8 cellular contexts compared by ENCODE assay signal in genomic region chr1:72283204-72284083, GRCh38. TPM values are rescaled to one million over a fixed set of nuclear protein-coding genes. Genes with fewer than 3 reads are reported as not detected.
DNase-seq lines count a peak whose midpoint lies in the region; ATAC-seq and TF ChIP-seq lines count a peak whose summit lies in the region.

No MANE protein-coding gene starts in this region.

- H3K36me3 ChIP-seq in HUES48 (ENCODE audit: control insufficient read depth, insufficient read depth, low read length) (no peaks in the 10 kb centered on the region), parathyroid adenoma (ENCODE audit: control insufficient read depth, insufficient read depth, low read length) (no peaks in the 10 kb centered on the region)

- intact Hi-C loops in right cardiac atrium (cut with DNase I): no loop called here

- H3K9ac ChIP-seq in HUES48 (ENCODE audit: low read depth, low read length) (peak overlapping the region; percentile 72), parathyroid adenoma (peak overlapping the region; percentile 5)

- H3K4me2 ChIP-seq in parathyroid adenoma (ENCODE audit: low read length): peak overlapping the region; percentile 96

- H3K9me3 ChIP-seq in HUES48 (ENCODE audit: control insufficient read depth, insufficient read depth, low read length) (no peaks in the 10 kb centered on the region), right cardiac atrium (ENCODE audit: control insufficient read depth, low read length) (no peaks in the 10 kb centered on the region), parathyroid adenoma (ENCODE audit: control insufficient read depth, low read length) (no peaks in the 10 kb centered on the region)

- H3K79me2 ChIP-seq in parathyroid adenoma: no peaks in the 10 kb centered on the region

- H3K27ac ChIP-seq in HUES48 (ENCODE audit: low read depth, low read length) (peak overlapping the region; percentile 85), right cardiac atrium (ENCODE audit: low read length) (peak overlapping the region; percentile 84), parathyroid adenoma (peak overlapping the region; percentile 95)

- POLR2A ChIA-PET in AG04449 (lab: Yijun Ruan, JAX): interaction anchor here (0.6 to 1.8 kb wide), 2 partner anchors 42 to 114 kb away, joined by 4 to 6 read pairs; no protein-coding TSS in a partner anchor

- DNase-seq in AG04449 (ENCODE audit: low read depth, low spot score): no peak
- DNase-seq in NOMO-1 treated with dmso at 0.1 percent for 144 hours (lab: John Stamatoyannopoulos, UW; ENCODE audit: unreplicated experiment): peak; percentile 69
- peak; percentile 38 for DNase-seq in astrocyte of the cerebellum (ENCODE audit: low read depth)
- peak; percentile 77 to 94 (median 92) for DNase-seq in right cardiac atrium

- H2AFZ ChIP-seq in parathyroid adenoma: peak overlapping the region; percentile 96

- in situ Hi-C loops in astrocyte of the cerebellum (cut with HindIII; ENCODE audit: low sequenced_read_pairs): no loop called here

- under 1% methylated on average over 59 of the region's 59 CpGs for WGBS in right cardiac atrium

- H3K4me3 ChIP-seq in AG04449 (ENCODE audit: low read depth, low read length) (peak overlapping the region; percentile 76), HUES48 (ENCODE audit: low read depth, low read length) (peak overlapping the region; percentile 77), astrocyte of the cerebellum (ENCODE audit: low read depth, low read length) (peak overlapping the region; percentile 68), right cardiac atrium (ENCODE audit: low read length) (peak overlapping the region; percentile 57), parathyroid adenoma (ENCODE audit: low read depth, low read length) (peak overlapping the region; percentile 88)

- no peak for TF ChIP-seq CTCF in AG04449 (IDR thresholded peaks at IDR 0.05; ENCODE audit: insufficient read depth, low read length, missing control alignments)
- TF ChIP-seq CTCF in astrocyte of the cerebellum (IDR thresholded peaks at IDR 0.05; ENCODE audit: low read depth, low read length, missing control alignments): no peak
- no peak for TF ChIP-seq CTCF in parathyroid adenoma (IDR thresholded peaks at IDR 0.05)

- H3K27me3 ChIP-seq in HUES48 (ENCODE audit: control insufficient read depth, insufficient read depth, low read length): peaks cover 40% of the 10 kb centered on the region
- H3K27me3 ChIP-seq in right cardiac atrium (ENCODE audit: control insufficient read depth, insufficient read depth): no peaks in the 10 kb centered on the region
- H3K27me3 ChIP-seq in parathyroid adenoma (ENCODE audit: control insufficient read depth, insufficient read depth, low read length): no peaks in the 10 kb centered on the region

- CTCF ChIA-PET in AG04449 (lab: Yijun Ruan, JAX): interaction anchor here (0.6 to 1.0 kb wide), 3 partner anchors 11 to 205 kb away, joined by 3 read pairs; no protein-coding TSS in a partner anchor

- H3K4me1 ChIP-seq in HUES48 (ENCODE audit: control insufficient read depth, insufficient read depth, low read length) (peaks cover 16% of the 10 kb centered on the region; the same call in 1 of the 2 replicates), right cardiac atrium (ENCODE audit: control insufficient read depth, insufficient read depth, low read length) (no peaks in the 10 kb centered on the region), parathyroid adenoma (no peaks in the 10 kb centered on the region)

- ATAC-seq in GM18868 (IDR thresholded peaks at IDR 0.05; ENCODE audit: unreplicated experiment): peak; percentile 1
- peak; percentile 93 to 94 for ATAC-seq in right cardiac atrium
- ATAC-seq in GM18520 (IDR thresholded peaks at IDR 0.05; ENCODE audit: unreplicated experiment): no peak

RNA-seq across cellular contexts. Expression of gene NEGR1, which starts 1.1 kb away (rescaled TPM):
- total RNA-seq in right cardiac atrium: 10 to 100 TPM; 17.2 to 26.1 (median 24.9) TPM
- 9.1 TPM for polyA plus RNA-seq in right cardiac atrium
